ENCODE assay signal across 34 cellular contexts in the genomic region with DNA sequence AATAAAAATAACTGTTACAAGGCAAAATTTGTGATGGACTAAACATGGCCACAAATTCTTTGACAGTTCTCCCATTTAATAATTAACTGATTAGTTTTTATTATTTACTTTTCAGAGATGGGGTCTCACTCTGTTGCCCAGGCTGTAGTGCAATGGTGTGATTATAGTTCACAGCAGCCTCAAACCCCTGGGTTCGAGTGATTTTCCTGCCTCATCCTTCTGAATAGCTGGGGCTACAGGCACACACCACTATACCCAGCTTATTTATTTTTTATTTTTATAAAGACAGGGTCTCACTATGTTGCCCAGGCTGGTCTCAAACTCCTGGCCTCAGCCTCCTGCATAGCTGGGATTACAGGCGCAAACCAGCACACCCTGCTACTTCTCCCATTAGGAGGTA. TPM values are rescaled to one million over a fixed set of nuclear protein-coding genes. Genes with fewer than 3 reads are reported as not detected.
"Had no signal": no experiment of that assay in that cellular context is flagged by ENCODE, and none has a peak within 500 bp of the region (broad histone marks: within the 10 kb centered on the region; RNA-seq: fewer than 3 reads in every experiment).

No MANE protein-coding gene starts in this region.

- H3K9me3 ChIP-seq: colonic mucosa, esophagus squamous epithelium, gastrocnemius medialis, heart right ventricle, left lung, lower lobe of right lung, mucosa of descending colon had no signal

- H3K4me3 ChIP-seq: colonic mucosa, esophagus squamous epithelium, gastrocnemius medialis, heart right ventricle, left lung, lower lobe of right lung, mucosa of descending colon had no signal

- H3K4me1 ChIP-seq: colonic mucosa had no signal

- ATAC-seq: effector memory CD8-positive, alpha-beta T cell; esophagus mucosa; gastrocnemius medialis; heart right ventricle; left cardiac atrium; left lung; left ventricle myocardium superior; lower lobe of right lung; mucosa of descending colon had no signal

- H3K27me3 ChIP-seq: colonic mucosa, esophagus squamous epithelium, gastrocnemius medialis, heart right ventricle, left lung had no signal

- DNase-seq: colonic mucosa; cortex of kidney; effector CD8-positive, alpha-beta T cell; effector memory CD8-positive, alpha-beta T cell; endodermal cell; erythroblast; esophagus squamous epithelium; foreskin fibroblast; foreskin melanocyte; gastrocnemius medialis; glutamatergic neuron; head of caudate nucleus; heart right ventricle; hippocampal formation; left cardiac atrium; left lung; left ventricle myocardium superior; lower lobe of right lung; mesenchymal stem cell; mucosa of descending colon; naive B cell had no signal

- H3K27ac ChIP-seq: colonic mucosa, epithelial cell of prostate, esophagus squamous epithelium, gastrocnemius medialis, heart right ventricle, left lung, lower lobe of right lung had no signal

- FAIRE-seq: endometrium, islet of Langerhans, keratinocyte had no signal

- H3K36me3 ChIP-seq: colonic mucosa, esophagus squamous epithelium, gastrocnemius medialis, heart right ventricle, left lung, lower lobe of right lung had no signal

RNA-seq across cellular contexts. Expression of a gene that starts 40.4 kb away (rescaled TPM):
- total RNA-seq: colonic mucosa, dermis microvascular lymphatic vessel endothelial cell, endodermal cell, esophagus mucosa, esophagus squamous epithelium, gastrocnemius medialis, glomerular endothelial cell, heart right ventricle, kidney epithelial cell, left cardiac atrium, left lung, left ventricle myocardium superior, lower leg skin, lower lobe of right lung, lung microvascular endothelial cell, mesenteric fat pad, mesothelial cell of epicardium, mucosa of descending colon, myocyte had no signal
- polyA plus RNA-seq: heart right ventricle, keratinocyte had no signal
